16 cellular contexts compared by ENCODE assay signal in the genomic region with DNA sequence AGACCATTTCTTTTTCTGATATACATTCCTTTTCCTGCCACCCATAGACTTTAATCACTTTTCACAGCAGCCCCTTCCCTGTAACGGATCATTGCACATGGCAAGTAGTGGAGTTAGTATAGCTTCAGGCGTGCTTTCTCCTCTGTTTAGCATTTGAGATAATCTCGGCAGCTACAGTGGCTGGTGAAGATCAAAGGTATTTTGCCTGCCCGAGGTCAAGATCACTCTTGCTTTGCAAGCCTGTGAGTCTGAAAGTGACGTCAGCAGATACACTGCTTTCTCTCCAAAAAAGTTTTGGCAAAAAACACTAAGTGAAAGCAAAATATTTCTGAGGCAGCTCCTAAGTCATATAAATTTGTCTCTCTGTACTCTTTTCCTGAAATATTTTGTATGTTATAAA.
A peak's percentile ranks its signal among the peaks of the same experiment; 100 is the strongest.
DNase-seq lines count a peak whose midpoint lies in the region; ATAC-seq, FAIRE-seq and TF ChIP-seq lines count a peak whose summit lies in the region.
"Had no signal": no experiment of that assay in that cellular context is flagged by ENCODE, and none has a peak within 500 bp of the region (broad histone marks: within the 10 kb centered on the region; RNA-seq: fewer than 3 reads in every experiment).

No MANE protein-coding gene starts in this region.

- no peaks in the 10 kb centered on the region for H3K4me1 ChIP-seq in A549
- H3K4me1 ChIP-seq in SJCRH30, result peaks cover 9% of the 10 kb centered on the region
- H3K4me1 ChIP-seq in psoas muscle, result no peaks in the 10 kb centered on the region
- H3K4me1 ChIP-seq: spleen had no signal

- TF ChIP-seq RAD21 in A549 (conservative IDR thresholded peaks at IDR 0.05 in 1 of 2, IDR thresholded peaks at IDR 0.05 in 1 of 2), result no peak

- H3K36me3 ChIP-seq in SJCRH30 (no peaks in the 10 kb centered on the region), psoas muscle (ENCODE audit: insufficient read depth in 1 of 2, low read depth in 1 of 2) (no peaks in the 10 kb centered on the region)
- H3K36me3 ChIP-seq: spleen, upper lobe of left lung had no signal

- TF ChIP-seq EP300 in A549 (IDR thresholded peaks at IDR 0.05), result no peak

- ATAC-seq in A549 (no peak), psoas muscle (no peak), HG03460 (IDR thresholded peaks at IDR 0.05; ENCODE audit: unreplicated experiment) (no peak), HG03045 (IDR thresholded peaks at IDR 0.05; ENCODE audit: unreplicated experiment) (no peak)
- ATAC-seq: activated T-helper 17 cell treated with anti-CD3 and anti-CD28 coated beads, Interleukin-2, amount 50 U/mL, for 72 hours; HCT116 had no signal

- intact Hi-C loops in psoas muscle (cut with DNase I), result no loop called here

- H3K27ac Mint-ChIP-seq in mesothelial cell of epicardium, result peak overlapping the region; percentile 81
- H3K27ac Mint-ChIP-seq: activated T-helper 17 cell treated with anti-CD3 and anti-CD28 coated beads, Interleukin-2, amount 50 U/mL, for 72 hours had no signal

- no peak overlapping the region for H3K27ac ChIP-seq in A549
- peak overlapping the region; percentile 25; the same call in 1 of the 2 replicates for H3K27ac ChIP-seq in SJCRH30
- no peak overlapping the region for H3K27ac ChIP-seq in psoas muscle
- H3K27ac ChIP-seq: spleen, upper lobe of left lung had no signal

- H3K4me2 ChIP-seq in A549, result peak overlapping the region; percentile 37; the same call in 1 of the 3 replicates

- H3K27me3 ChIP-seq in SJCRH30 (no peaks in the 10 kb centered on the region), psoas muscle (ENCODE audit: insufficient read depth in 3 of 3, low read length in 2 of 3) (no peaks in the 10 kb centered on the region)
- H3K27me3 ChIP-seq: spleen, upper lobe of left lung had no signal

- H3K4me3 ChIP-seq in A549, result no peak overlapping the region
- peak overlapping the region; percentile 5; the same call in 1 of the 2 replicates for H3K4me3 ChIP-seq in SJCRH30
- H3K4me3 ChIP-seq in fibroblast of pulmonary artery (replicated peaks; ENCODE audit: low read depth, low read length), result no peak overlapping the region
- H3K4me3 ChIP-seq in psoas muscle, result no peak overlapping the region
- H3K4me3 ChIP-seq: spleen, upper lobe of left lung had no signal

- POLR2A ChIA-PET in A549 (lab: Yijun Ruan, JAX), result no interaction called here

- no peak for FAIRE-seq in A549 (lab: Jason Lieb, UNC)

- no peaks in the 10 kb centered on the region for H3K36me3 Mint-ChIP-seq in mesothelial cell of epicardium

- H3K4me1 Mint-ChIP-seq in mesothelial cell of epicardium, result peaks cover 46% of the 10 kb centered on the region
- H3K4me1 Mint-ChIP-seq: activated T-helper 17 cell treated with anti-CD3 and anti-CD28 coated beads, Interleukin-2, amount 50 U/mL, for 72 hours had no signal

- no peak for TF ChIP-seq POLR2A in A549 (IDR thresholded peaks at IDR 0.05; ENCODE audit: low read length)

- H3K27me3 Mint-ChIP-seq in mesothelial cell of epicardium (ENCODE audit: low read depth), result no peaks in the 10 kb centered on the region

- TF ChIP-seq CTCF in A549 (IDR thresholded peaks at IDR 0.05) (no peak), fibroblast of pulmonary artery (IDR thresholded peaks at IDR 0.05; ENCODE audit: low read length, missing control alignments) (no peak), mesothelial cell of epicardium (IDR thresholded peaks at IDR 0.05; ENCODE audit: unreplicated experiment) (no peak), psoas muscle (IDR thresholded peaks at IDR 0.05) (no peak)

- peak overlapping the region; percentile 11 for H3K4me3 Mint-ChIP-seq in mesothelial cell of epicardium
- H3K4me3 Mint-ChIP-seq: activated T-helper 17 cell treated with anti-CD3 and anti-CD28 coated beads, Interleukin-2, amount 50 U/mL, for 72 hours had no signal

- WGBS in A549 (ENCODE audit: missing lambda C conversion rate), result 54% methylated on average over 5 of the region's 5 CpGs
- 35 to 46% (median 42%) methylated on average over 5 of the region's 5 CpGs for WGBS in psoas muscle, 3 donors

- H3K9me3 Mint-ChIP-seq in mesothelial cell of epicardium, result peaks cover 7% of the 10 kb centered on the region
- H3K9me3 Mint-ChIP-seq: activated T-helper 17 cell treated with anti-CD3 and anti-CD28 coated beads, Interleukin-2, amount 50 U/mL, for 72 hours had no signal

- CTCF ChIA-PET in A549 (lab: Yijun Ruan, JAX), result interaction anchor here (0.7 kb wide), 1 partner anchor 261 kb away, joined by 3 read pairs; no protein-coding TSS in a partner anchor

- no peaks in the 10 kb centered on the region for H3K9me3 ChIP-seq in A549
- no peaks in the 10 kb centered on the region for H3K9me3 ChIP-seq in SJCRH30 (replicated peaks)
- H3K9me3 ChIP-seq in psoas muscle, result no peaks in the 10 kb centered on the region
- H3K9me3 ChIP-seq: spleen, upper lobe of left lung had no signal

- DNase-seq in A549 (ENCODE audit: low read depth in 1 of 2, low spot score in 1 of 2) (no peak), SJCRH30 (peak; percentile 63 to 77), fibroblast of pulmonary artery (ENCODE audit: low read depth) (peak; percentile 54), mesothelial cell of epicardium (ENCODE audit: low spot score in 2 of 2, unreplicated experiment in 2 of 2) (no peak), psoas muscle (no peak)
- no peak for DNase-seq in stimulated activated CD4-positive, alpha-beta T cell treated with anti-CD3 and anti-CD28 coated beads, Interleukin-12 subunit alpha, Interleukin-12 subunit beta, amount 100 ng/mL, for 4 hours
- DNase-seq: activated CD4-positive, CD25-positive, alpha-beta regulatory T cell treated with anti-CD3 and anti-CD28 coated beads, Interleukin-2, amount 50 U/mL, for 72 hours; DMS53; NCI-H2029; spleen; SW 1271; upper lobe of left lung had no signal

TF ChIP-seq in A549, 52 proteins besides CTCF, POLR2A, EP300 and RAD21 (continues in another document):
- TF ChIP-seq, protein P1, sequence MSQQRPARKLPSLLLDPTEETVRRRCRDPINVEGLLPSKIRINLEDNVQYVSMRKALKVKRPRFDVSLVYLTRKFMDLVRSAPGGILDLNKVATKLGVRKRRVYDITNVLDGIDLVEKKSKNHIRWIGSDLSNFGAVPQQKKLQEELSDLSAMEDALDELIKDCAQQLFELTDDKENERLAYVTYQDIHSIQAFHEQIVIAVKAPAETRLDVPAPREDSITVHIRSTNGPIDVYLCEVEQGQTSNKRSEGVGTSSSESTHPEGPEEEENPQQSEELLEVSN (IDR thresholded peaks at IDR 0.05; ENCODE audit: borderline replicate concordance, low read depth), result no peak
- TF ChIP-seq POLR2AphosphoS2 (conservative IDR thresholded peaks at IDR 0.05; ENCODE audit: low read length) (no peak), ZC3H11A (IDR thresholded peaks at IDR 0.05) (no peak), CHD4 (IDR thresholded peaks at IDR 0.05; ENCODE audit: borderline replicate concordance) (no peak), HOXB5 (CRISPR knock-in tag; IDR thresholded peaks at IDR 0.05) (no peak), KDM1A (IDR thresholded peaks at IDR 0.05; ENCODE audit: low read depth) (no peak), KDM5A (IDR thresholded peaks at IDR 0.05) (no peak), RCOR1 (IDR thresholded peaks at IDR 0.05; ENCODE audit: low read depth, low read length) (no peak), MAFK (IDR thresholded peaks at IDR 0.05; ENCODE audit: partially characterized antibody) (no peak)
- TF ChIP-seq, protein P2, sequence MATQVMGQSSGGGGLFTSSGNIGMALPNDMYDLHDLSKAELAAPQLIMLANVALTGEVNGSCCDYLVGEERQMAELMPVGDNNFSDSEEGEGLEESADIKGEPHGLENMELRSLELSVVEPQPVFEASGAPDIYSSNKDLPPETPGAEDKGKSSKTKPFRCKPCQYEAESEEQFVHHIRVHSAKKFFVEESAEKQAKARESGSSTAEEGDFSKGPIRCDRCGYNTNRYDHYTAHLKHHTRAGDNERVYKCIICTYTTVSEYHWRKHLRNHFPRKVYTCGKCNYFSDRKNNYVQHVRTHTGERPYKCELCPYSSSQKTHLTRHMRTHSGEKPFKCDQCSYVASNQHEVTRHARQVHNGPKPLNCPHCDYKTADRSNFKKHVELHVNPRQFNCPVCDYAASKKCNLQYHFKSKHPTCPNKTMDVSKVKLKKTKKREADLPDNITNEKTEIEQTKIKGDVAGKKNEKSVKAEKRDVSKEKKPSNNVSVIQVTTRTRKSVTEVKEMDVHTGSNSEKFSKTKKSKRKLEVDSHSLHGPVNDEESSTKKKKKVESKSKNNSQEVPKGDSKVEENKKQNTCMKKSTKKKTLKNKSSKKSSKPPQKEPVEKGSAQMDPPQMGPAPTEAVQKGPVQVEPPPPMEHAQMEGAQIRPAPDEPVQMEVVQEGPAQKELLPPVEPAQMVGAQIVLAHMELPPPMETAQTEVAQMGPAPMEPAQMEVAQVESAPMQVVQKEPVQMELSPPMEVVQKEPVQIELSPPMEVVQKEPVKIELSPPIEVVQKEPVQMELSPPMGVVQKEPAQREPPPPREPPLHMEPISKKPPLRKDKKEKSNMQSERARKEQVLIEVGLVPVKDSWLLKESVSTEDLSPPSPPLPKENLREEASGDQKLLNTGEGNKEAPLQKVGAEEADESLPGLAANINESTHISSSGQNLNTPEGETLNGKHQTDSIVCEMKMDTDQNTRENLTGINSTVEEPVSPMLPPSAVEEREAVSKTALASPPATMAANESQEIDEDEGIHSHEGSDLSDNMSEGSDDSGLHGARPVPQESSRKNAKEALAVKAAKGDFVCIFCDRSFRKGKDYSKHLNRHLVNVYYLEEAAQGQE (IDR thresholded peaks at IDR 0.05), result no peak
- TF ChIP-seq, protein P3, sequence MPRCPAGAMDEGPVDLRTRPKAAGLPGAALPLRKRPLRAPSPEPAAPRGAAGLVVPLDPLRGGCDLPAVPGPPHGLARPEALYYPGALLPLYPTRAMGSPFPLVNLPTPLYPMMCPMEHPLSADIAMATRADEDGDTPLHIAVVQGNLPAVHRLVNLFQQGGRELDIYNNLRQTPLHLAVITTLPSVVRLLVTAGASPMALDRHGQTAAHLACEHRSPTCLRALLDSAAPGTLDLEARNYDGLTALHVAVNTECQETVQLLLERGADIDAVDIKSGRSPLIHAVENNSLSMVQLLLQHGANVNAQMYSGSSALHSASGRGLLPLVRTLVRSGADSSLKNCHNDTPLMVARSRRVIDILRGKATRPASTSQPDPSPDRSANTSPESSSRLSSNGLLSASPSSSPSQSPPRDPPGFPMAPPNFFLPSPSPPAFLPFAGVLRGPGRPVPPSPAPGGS (IDR thresholded peaks at IDR 0.05), result no peak
- TF ChIP-seq, protein P4, sequence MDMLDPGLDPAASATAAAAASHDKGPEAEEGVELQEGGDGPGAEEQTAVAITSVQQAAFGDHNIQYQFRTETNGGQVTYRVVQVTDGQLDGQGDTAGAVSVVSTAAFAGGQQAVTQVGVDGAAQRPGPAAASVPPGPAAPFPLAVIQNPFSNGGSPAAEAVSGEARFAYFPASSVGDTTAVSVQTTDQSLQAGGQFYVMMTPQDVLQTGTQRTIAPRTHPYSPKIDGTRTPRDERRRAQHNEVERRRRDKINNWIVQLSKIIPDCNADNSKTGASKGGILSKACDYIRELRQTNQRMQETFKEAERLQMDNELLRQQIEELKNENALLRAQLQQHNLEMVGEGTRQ (IDR thresholded peaks at IDR 0.05), result no peak

Comparison
In these comparisons a context has a peak if more than half of its experiments do, and no peak if none do; other contexts are left out.
1. DNase-seq: peak in SJCRH30 (2 of 2) and fibroblast of pulmonary artery (single experiment); none in A549 (0 of 2), mesothelial cell of epicardium (0 of 2), psoas muscle (0 of 2) and stimulated activated CD4-positive, alpha-beta T cell treated with anti-CD3 and anti-CD28 coated beads, Interleukin-12 subunit alpha, Interleukin-12 subunit beta, amount 100 ng/mL, for 4 hours (single experiment).